16 cellular contexts compared by ENCODE assay signal in the genomic region with DNA sequence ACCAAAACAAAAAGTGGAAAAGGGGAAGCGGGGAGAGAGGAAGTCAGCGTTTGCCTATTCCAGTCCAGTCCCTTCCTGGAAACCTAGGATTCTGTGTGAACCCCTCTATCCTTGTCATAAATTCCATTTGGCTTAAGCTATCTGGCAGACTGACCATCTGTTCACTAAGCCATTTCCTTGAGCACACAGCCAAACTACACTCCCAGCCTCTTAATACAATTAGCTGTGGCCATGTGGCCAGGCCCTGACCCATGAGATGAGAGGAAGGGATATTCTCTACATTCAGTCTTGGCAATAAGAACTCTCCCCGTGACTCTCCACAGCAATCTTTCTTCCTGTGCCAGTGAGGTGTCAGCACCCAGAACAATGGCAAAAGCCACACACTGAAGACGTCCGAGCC.
DNase-seq lines count a peak whose midpoint lies in the region; ATAC-seq, FAIRE-seq and TF ChIP-seq lines count a peak whose summit lies in the region.
"Had no signal": no experiment of that assay in that cellular context is flagged by ENCODE, and none has a peak within 500 bp of the region (broad histone marks: within the 10 kb centered on the region; RNA-seq: fewer than 3 reads in every experiment).

No MANE protein-coding gene starts in this region.

- no peaks in the 10 kb centered on the region for H3K27me3 ChIP-seq in mesendoderm (ENCODE audit: insufficient read depth, low read length, poor library complexity)
- no peaks in the 10 kb centered on the region for H3K27me3 ChIP-seq in GM23248 (replicated peaks; ENCODE audit: insufficient read depth)
- H3K27me3 ChIP-seq: right lobe of liver, uterus had no signal

- peak overlapping the region; percentile 34 for H3K56ac ChIP-seq in mesendoderm (ENCODE audit: low read length)

- H3K23ac ChIP-seq in mesendoderm (ENCODE audit: low read length), result no peak overlapping the region

- no peak for FAIRE-seq in GM12891 (lab: Jason Lieb, UNC)
- FAIRE-seq: bronchial epithelial cell had no signal

- no peak overlapping the region for H3K27ac Mint-ChIP-seq in immature natural killer cell
- H3K27ac Mint-ChIP-seq: stimulated activated naive CD8-positive, alpha-beta T cell treated with anti-CD3 and anti-CD28 coated beads, Interleukin-15, Interleukin-2, amounts not matched to agents 100 ng/mL and 50 ng/mL, for 24 hours had no signal

- peaks cover 5 to 24% (median 10%) of the 10 kb centered on the region in 6 donors for H3K9me3 Mint-ChIP-seq in immature natural killer cell

- no peak overlapping the region for H2BK5ac ChIP-seq in mesendoderm (ENCODE audit: low read length)

- no peak overlapping the region for H2BK120ac ChIP-seq in mesendoderm (ENCODE audit: low read depth, low read length)

- in situ Hi-C loops in GM23248 (cut with MboI), result no loop called here

- H3K9ac ChIP-seq in mesendoderm (ENCODE audit: low read length), result no peak overlapping the region
- H3K9ac ChIP-seq in GM23248, result no peak overlapping the region

- H3K4ac ChIP-seq in mesendoderm (ENCODE audit: low read depth, low read length), result no peak overlapping the region

- H3K4me2 ChIP-seq in mesendoderm (ENCODE audit: low read length) (no peak overlapping the region), GM23248 (ENCODE audit: unreplicated experiment) (no peak overlapping the region)

- no peaks in the 10 kb centered on the region for H3K4me1 Mint-ChIP-seq in immature natural killer cell

- H2AK5ac ChIP-seq in mesendoderm (ENCODE audit: low read length), result no peak overlapping the region

- no peak overlapping the region for H3K4me3 Mint-ChIP-seq in immature natural killer cell
- H3K4me3 Mint-ChIP-seq: stimulated activated naive CD8-positive, alpha-beta T cell treated with anti-CD3 and anti-CD28 coated beads, Interleukin-15, Interleukin-2, amounts not matched to agents 100 ng/mL and 50 ng/mL, for 24 hours had no signal

- no CpG with 5 or more reads among the region's 5 CpGs for WGBS in mesendoderm (ENCODE audit: extremely low coverage, insufficient coverage, low lambda C conversion rate)
- 77 to 80% methylated on average over 5 of the region's 5 CpGs for WGBS in GM23248 (ENCODE audit: low coverage in 1 of 2, low lambda C conversion rate in 2 of 2, missing lambda C conversion rate in 2 of 2), 2 experiments

- ATAC-seq in HG03108 (IDR thresholded peaks at IDR 0.05; ENCODE audit: unreplicated experiment), result no peak

- TF ChIP-seq POLR2A in GM12891 (IDR thresholded peaks at IDR 0.05; ENCODE audit: low read depth, low read length), result no peak

- H3K27ac ChIP-seq in mesendoderm (ENCODE audit: low read depth, low read length) (no peak overlapping the region), GM23248 (no peak overlapping the region)
- H3K27ac ChIP-seq: right lobe of liver, uterus had no signal

- DNase-seq in CD1c-positive myeloid dendritic cell (ENCODE audit: extremely low spot score), result peak; percentile 6
- DNase-seq in NCI-H524 (lab: John Stamatoyannopoulos, UW), result peak; percentile 52 to 84
- peak; percentile 66 for DNase-seq in dermis blood vessel endothelial cell
- DNase-seq in mesendoderm, result peak; percentile 41
- DNase-seq in GM23248, result no peak
- no peak for DNase-seq in immature natural killer cell
- no peak for DNase-seq in GM12891 (ENCODE audit: insufficient read length, low spot score)
- DNase-seq: activated naive CD4-positive, alpha-beta T cell; DMS153; NCI-H146; NCI-H526 treated with DMSO at 0.1 percent for 48 hours; right lobe of liver; uterus had no signal

- H3F3A ChIP-seq in GM23248 (ENCODE audit: insufficient read depth), result no peaks in the 10 kb centered on the region

- no peaks in the 10 kb centered on the region for H3K9me2 ChIP-seq in GM23248 (ENCODE audit: insufficient read depth)

- no peaks in the 10 kb centered on the region for H4K20me1 ChIP-seq in GM23248 (ENCODE audit: insufficient read depth)

- H4K8ac ChIP-seq in mesendoderm (ENCODE audit: low read depth, low read length), result no peak overlapping the region

- H3K36me3 Mint-ChIP-seq in immature natural killer cell, result no peaks in the 10 kb centered on the region

- H3K36me3 ChIP-seq in mesendoderm (ENCODE audit: control insufficient read depth, insufficient read depth, low read length) (no peaks in the 10 kb centered on the region), GM23248 (ENCODE audit: low read depth) (no peaks in the 10 kb centered on the region)
- H3K36me3 ChIP-seq: right lobe of liver, uterus had no signal

- H3K4me3 ChIP-seq in mesendoderm (ENCODE audit: low read length) (no peak overlapping the region), GM23248 (no peak overlapping the region)
- H3K4me3 ChIP-seq: right lobe of liver, uterus had no signal

- no peaks in the 10 kb centered on the region for H3K79me2 ChIP-seq in mesendoderm (ENCODE audit: control insufficient read depth, insufficient read depth, low read length)
- H3K79me2 ChIP-seq in GM23248 (ENCODE audit: insufficient read depth), result no peaks in the 10 kb centered on the region

- no peaks in the 10 kb centered on the region for H3K79me1 ChIP-seq in mesendoderm (ENCODE audit: low read length)

- H4K5ac ChIP-seq in mesendoderm (ENCODE audit: low read length), result no peak overlapping the region

- H2BK15ac ChIP-seq in mesendoderm (replicated peaks; ENCODE audit: low read depth), result no peak overlapping the region

- no peak overlapping the region for H2AFZ ChIP-seq in GM23248

- no peaks in the 10 kb centered on the region for H3K9me3 ChIP-seq in GM23248 (ENCODE audit: low read depth)
- H3K9me3 ChIP-seq: right lobe of liver, uterus had no signal

- H3K27me3 Mint-ChIP-seq in immature natural killer cell (ENCODE audit: low read depth in 3 of 3), result no peaks in the 10 kb centered on the region
- H3K27me3 Mint-ChIP-seq: stimulated activated naive CD8-positive, alpha-beta T cell treated with anti-CD3 and anti-CD28 coated beads, Interleukin-15, Interleukin-2, amounts not matched to agents 100 ng/mL and 50 ng/mL, for 24 hours had no signal

- H3K4me1 ChIP-seq in mesendoderm (ENCODE audit: control insufficient read depth, low read depth, low read length), result no peaks in the 10 kb centered on the region
- no peaks in the 10 kb centered on the region for H3K4me1 ChIP-seq in GM23248 (ENCODE audit: insufficient read depth)
- H3K4me1 ChIP-seq: right lobe of liver, uterus had no signal

- no peak overlapping the region for H3K18ac ChIP-seq in mesendoderm (ENCODE audit: low read length)

TF ChIP-seq in GM12891, 5 proteins besides CTCF, POLR2A, EP300 and RAD21:
- TF ChIP-seq PAX5 (IDR thresholded peaks at IDR 0.05; ENCODE audit: insufficient read depth, low read length, severe bottlenecking), result no peak
- no peak for TF ChIP-seq POLR2AphosphoS5 (IDR thresholded peaks at IDR 0.05; ENCODE audit: low read depth, low read length)
- TF ChIP-seq TAF1 (IDR thresholded peaks at IDR 0.05; ENCODE audit: low read depth, low read length), result no peak
- no peak for TF ChIP-seq POU2F2 (IDR thresholded peaks at IDR 0.05; ENCODE audit: low read depth, low read length)
- no peak for TF ChIP-seq SPI1 (IDR thresholded peaks at IDR 0.05; ENCODE audit: low read depth, low read length)

Comparison
In these comparisons a context has a peak if more than half of its experiments do, and no peak if none do; other contexts are left out.
1. DNase-seq: peak in CD1c-positive myeloid dendritic cell (single experiment), NCI-H524 (2 of 2), dermis blood vessel endothelial cell (single experiment) and mesendoderm (single experiment); none in GM23248 (single experiment), immature natural killer cell (0 of 3) and GM12891 (single experiment).